In the genomic region with DNA sequence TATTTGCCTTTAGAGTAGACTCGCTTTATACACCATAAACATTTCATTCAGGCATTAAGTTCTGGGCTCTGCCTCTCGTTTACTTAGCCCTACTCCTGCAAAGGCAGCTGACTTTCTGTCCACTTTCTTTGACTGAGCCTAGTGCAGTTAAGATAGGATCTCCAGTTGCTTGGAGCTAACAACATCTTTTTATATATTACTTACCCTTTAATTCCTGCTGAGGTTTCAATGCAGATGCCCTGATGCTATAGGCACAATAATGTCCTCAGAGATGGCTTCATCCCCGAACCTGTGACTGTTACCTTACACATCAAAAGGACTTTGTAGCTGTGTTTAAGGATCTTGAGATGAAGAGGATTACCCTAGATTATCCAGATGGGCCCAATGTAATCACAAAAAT, we compare ENCODE assay signal across 15 cellular contexts.
DNase-seq lines count a peak whose midpoint lies in the region; ATAC-seq and TF ChIP-seq lines count a peak whose summit lies in the region.
"Had no signal": no experiment of that assay in that cellular context is flagged by ENCODE, and none has a peak within 500 bp of the region (broad histone marks: within the 10 kb centered on the region; RNA-seq: fewer than 3 reads in every experiment).

No MANE protein-coding gene starts in this region.

- H3K27me3 ChIP-seq in BLaER1 treated with 17β-estradiol and CSF1 and Interleukin-3, amounts not matched to agents 10 nM and 100 nM, result peaks cover 0 to 35% (median 0%) of the 10 kb centered on the region in 11 experiments; a peak in 3 of 22 replicates
- H3K27me3 ChIP-seq in PC-3 (ENCODE audit: low read length) (no peaks in the 10 kb centered on the region), trophoblast cell (ENCODE audit: insufficient read depth, low read length) (no peaks in the 10 kb centered on the region), mammary epithelial cell (ENCODE audit: insufficient read depth, low read length) (no peaks in the 10 kb centered on the region), gastrocnemius medialis (no peaks in the 10 kb centered on the region)

- H3K9me3 ChIP-seq in BLaER1 treated with 17β-estradiol and CSF1 and Interleukin-3, amounts not matched to agents 10 nM and 100 nM (replicated peaks in 1 of 11), result peaks cover 0 to 6% (median 0%) of the 10 kb centered on the region in 11 experiments; a peak in 1 of 22 replicates
- H3K9me3 ChIP-seq in PC-3 (ENCODE audit: low read length) (no peaks in the 10 kb centered on the region), trophoblast cell (ENCODE audit: insufficient read depth, low read depth, low read length) (no peaks in the 10 kb centered on the region), mammary epithelial cell (replicated peaks; ENCODE audit: insufficient read depth, low read length) (no peaks in the 10 kb centered on the region), gastrocnemius medialis (no peaks in the 10 kb centered on the region)
- H3K9me3 ChIP-seq: Caco-2 had no signal

- POLR2A ChIA-PET in PC-3 (lab: Charles Lee; ENCODE audit: unreplicated experiment), result no interaction called here

- H2AK5ac ChIP-seq in trophoblast cell (ENCODE audit: low read length), result no peak overlapping the region

- TF ChIP-seq POLR2A in gastrocnemius medialis (IDR thresholded peaks at IDR 0.05), result no peak

- no TSS peak for BruUV-seq in PC-3 (replicated peaks; lab: Mats Ljungman, UMichigan)
- BruUV-seq in mammary epithelial cell (replicated peaks; lab: Mats Ljungman, UMichigan), result no TSS peak

- H3K14ac ChIP-seq in trophoblast cell (ENCODE audit: low read length), result no peak overlapping the region

- no peak for ATAC-seq in PC-3
- no peak for ATAC-seq in gastrocnemius medialis

- H3F3A ChIP-seq in PC-3 (ENCODE audit: low read length, unreplicated experiment), result peaks cover 15% of the 10 kb centered on the region

- no peak for DNase-seq in PC-3
- DNase-seq in choroid plexus epithelial cell (ENCODE audit: low read depth), result peak; percentile 20
- no peak for DNase-seq in trophoblast cell
- no peak for DNase-seq in mammary epithelial cell
- DNase-seq in activated gamma-delta T cell treated with Interleukin-2 at 50 U/mL for 16 hours, result no peak
- no peak for DNase-seq in gastrocnemius medialis
- DNase-seq in medulla oblongata (ENCODE audit: extremely low spot score), result no peak
- DNase-seq: Caco-2; CD8-positive, alpha-beta memory T cell; DND-41; GDM1; GOT3; H9 had no signal

- no CpG with 5 or more reads among the region's 3 CpGs for WGBS in trophoblast cell (ENCODE audit: extremely low coverage, insufficient coverage, insufficient read length)
- WGBS in mammary epithelial cell (ENCODE audit: low coverage, missing lambda C conversion rate), result 88% methylated on average over 3 of the region's 3 CpGs

- H3K9me2 ChIP-seq in PC-3 (replicated peaks; ENCODE audit: low read length), result no peaks in the 10 kb centered on the region

- H2BK120ac ChIP-seq in trophoblast cell (ENCODE audit: insufficient read depth, low read length, poor library complexity), result peak overlapping the region; percentile 75

- no peak overlapping the region for H3K4me3 ChIP-seq in BLaER1 treated with 17β-estradiol and CSF1 and Interleukin-3, amounts not matched to agents 10 nM and 100 nM
- H3K4me3 ChIP-seq in PC-3 (ENCODE audit: low read length) (no peak overlapping the region), choroid plexus epithelial cell (ENCODE audit: low read depth, low read length) (no peak overlapping the region), trophoblast cell (ENCODE audit: low read depth, low read length) (no peak overlapping the region), mammary epithelial cell (replicated peaks in 1 of 3; ENCODE audit: insufficient read depth in 1 of 3, low read depth in 2 of 3, low read length in 3 of 3) (no peak overlapping the region), gastrocnemius medialis (no peak overlapping the region)

- H2BK12ac ChIP-seq in trophoblast cell (ENCODE audit: low read length), result peak overlapping the region; percentile 63

- peak overlapping the region; percentile 59 for H4K91ac ChIP-seq in trophoblast cell (ENCODE audit: low read depth, low read length)

- H3K23ac ChIP-seq in trophoblast cell (ENCODE audit: low read length), result no peak overlapping the region

- no peak overlapping the region for H4K8ac ChIP-seq in trophoblast cell (ENCODE audit: low read depth, low read length)

- H3K79me2 ChIP-seq in PC-3 (ENCODE audit: low read length), result no peaks in the 10 kb centered on the region
- H3K79me2 ChIP-seq in trophoblast cell (ENCODE audit: control insufficient read depth, insufficient read depth, low read length, poor library complexity), result peaks cover 5% of the 10 kb centered on the region
- H3K79me2 ChIP-seq in mammary epithelial cell (ENCODE audit: insufficient read depth, low read length), result no peaks in the 10 kb centered on the region

- no peak for TF ChIP-seq CTCF in PC-3 (conservative IDR thresholded peaks at IDR 0.05; ENCODE audit: low read depth, low read length)
- TF ChIP-seq CTCF in choroid plexus epithelial cell (conservative IDR thresholded peaks at IDR 0.05; ENCODE audit: low read depth, low read length), result no peak
- no peak for TF ChIP-seq CTCF in mammary epithelial cell (conservative IDR thresholded peaks at IDR 0.05 in 1 of 2, IDR thresholded peaks at IDR 0.05 in 1 of 2; ENCODE audit: extremely low read depth in 1 of 2, insufficient read depth in 1 of 2, low read depth in 1 of 2, low read length in 2 of 2)
- TF ChIP-seq CTCF in gastrocnemius medialis (IDR thresholded peaks at IDR 0.05 in 4 of 5, conservative IDR thresholded peaks at IDR 0.05 in 1 of 5), result no peak

- peak overlapping the region in 6 of 11 experiments; percentile 3 to 96 (median 90); a peak in 6 of 22 replicates for H3K4me2 ChIP-seq in BLaER1 treated with 17β-estradiol and CSF1 and Interleukin-3, amounts not matched to agents 10 nM and 100 nM
- H3K4me2 ChIP-seq in PC-3 (ENCODE audit: low read length), result peak overlapping the region; percentile 51; the same call in 1 of the 2 replicates
- no peak overlapping the region for H3K4me2 ChIP-seq in trophoblast cell (ENCODE audit: low read length)
- H3K4me2 ChIP-seq in mammary epithelial cell (ENCODE audit: insufficient read depth, low read depth, low read length), result no peak overlapping the region

- dilution Hi-C loops in mammary epithelial cell (cut with HindIII; ENCODE audit: low sequenced_read_pairs), result no loop called here

- H3K79me1 ChIP-seq in trophoblast cell (ENCODE audit: low read length), result peaks cover 18% of the 10 kb centered on the region

- no peak overlapping the region for H3K9ac ChIP-seq in BLaER1 treated with 17β-estradiol and CSF1 and Interleukin-3, amounts not matched to agents 10 nM and 100 nM
- no peak overlapping the region for H3K9ac ChIP-seq in PC-3 (ENCODE audit: low read length)
- H3K9ac ChIP-seq in trophoblast cell (ENCODE audit: low read length), result no peak overlapping the region
- no peak overlapping the region for H3K9ac ChIP-seq in mammary epithelial cell (ENCODE audit: insufficient read depth, low read length)

- in situ Hi-C loops in mammary epithelial cell (cut with MboI; ENCODE audit: low sequenced_read_pairs in 2 of 2) (loop anchor here in 1 of 2 donors (10.0 kb wide), 1 partner anchor 139 kb away; no protein-coding TSS in a partner anchor), gastrocnemius medialis (cut with MboI; ENCODE audit: low sequenced_read_pairs in 4 of 4) (no loop called here)

- H3K36me3 ChIP-seq in BLaER1 treated with 17β-estradiol and CSF1 and Interleukin-3, amounts not matched to agents 10 nM and 100 nM, result no peaks in the 10 kb centered on the region
- H3K36me3 ChIP-seq in PC-3 (ENCODE audit: low read depth, low read length), result no peaks in the 10 kb centered on the region
- no peaks in the 10 kb centered on the region for H3K36me3 ChIP-seq in trophoblast cell (ENCODE audit: control insufficient read depth in 1 of 2, insufficient read depth in 2 of 2, low read length in 2 of 2)
- H3K36me3 ChIP-seq in mammary epithelial cell (ENCODE audit: insufficient read depth, low read length), result no peaks in the 10 kb centered on the region
- no peaks in the 10 kb centered on the region for H3K36me3 ChIP-seq in gastrocnemius medialis

- intact Hi-C loops in PC-3 (cut with micrococcal nuclease), result loop anchor here (2.0 to 10.0 kb wide), 7 partner anchors 83 to 668 kb away; a partner anchor contains a TSS
- intact Hi-C loops in mammary epithelial cell (cut with micrococcal nuclease), result no loop called here
- intact Hi-C loops in gastrocnemius medialis (cut with DNase I; ENCODE audit: low total_unique reads), result no loop called here

- H2AFZ ChIP-seq in PC-3 (ENCODE audit: low read length) (0 out of 2 replicates have a peak overlapping the region, but pooled peaks have one; percentile 2), trophoblast cell (ENCODE audit: insufficient read depth, low read length, poor library complexity) (no peak overlapping the region), mammary epithelial cell (ENCODE audit: low read depth, low read length) (no peak overlapping the region)

- H3K4ac ChIP-seq in trophoblast cell (ENCODE audit: low read depth, low read length), result no peak overlapping the region

- H3K18ac ChIP-seq in trophoblast cell (ENCODE audit: low read length), result no peak overlapping the region

- H4K20me1 ChIP-seq in BLaER1 treated with 17β-estradiol and CSF1 and Interleukin-3, amounts not matched to agents 10 nM and 100 nM, result no peaks in the 10 kb centered on the region
- H4K20me1 ChIP-seq in PC-3 (ENCODE audit: low read length), result no peaks in the 10 kb centered on the region
- H4K20me1 ChIP-seq in mammary epithelial cell (ENCODE audit: insufficient read depth, low read length), result no peaks in the 10 kb centered on the region

- CTCF ChIA-PET in PC-3 (lab: Charles Lee) (no interaction called here), mammary epithelial cell (lab: Charles Lee; ENCODE audit: low non-redundant PET) (no interaction called here)

- no peak overlapping the region for H4K12ac ChIP-seq in trophoblast cell (ENCODE audit: low read depth, low read length)

- H2BK5ac ChIP-seq in trophoblast cell (ENCODE audit: low read depth, low read length, poor library complexity), result no peak overlapping the region

- H3K27ac ChIP-seq in BLaER1 treated with 17β-estradiol and CSF1 and Interleukin-3, amounts not matched to agents 10 nM and 100 nM, result no peak overlapping the region
- H3K27ac ChIP-seq in PC-3 (ENCODE audit: low read length) (peak overlapping the region; percentile 94), trophoblast cell (ENCODE audit: low read depth, low read length) (peak overlapping the region; percentile 94), mammary epithelial cell (ENCODE audit: insufficient read depth, low read depth, low read length) (no peak overlapping the region), gastrocnemius medialis (no peak overlapping the region)
- H3K27ac ChIP-seq: 22Rv1 had no signal

- H3K4me1 ChIP-seq in BLaER1 treated with 17β-estradiol and CSF1 and Interleukin-3, amounts not matched to agents 10 nM and 100 nM, result peaks cover 34 to 84% (median 45%) of the 10 kb centered on the region in 10 experiments
- H3K4me1 ChIP-seq in PC-3 (ENCODE audit: insufficient read depth, low read length) (peaks cover 62% of the 10 kb centered on the region), trophoblast cell (ENCODE audit: control insufficient read depth in 1 of 2, insufficient read depth in 2 of 2, low read length in 2 of 2) (peaks cover 11 to 21% of the 10 kb centered on the region in 2 experiments), mammary epithelial cell (ENCODE audit: insufficient read depth, low read length) (peaks cover 30% of the 10 kb centered on the region), gastrocnemius medialis (peaks cover 6 to 12% of the 10 kb centered on the region in 2 donors)

Comparison
In these comparisons a context has a peak if more than half of its experiments do, and no peak if none do; other contexts are left out.
1. H3K27ac ChIP-seq: peak in PC-3 (single experiment) and trophoblast cell (single experiment); none in BLaER1 treated with 17β-estradiol and CSF1 and Interleukin-3, amounts not matched to agents 10 nM and 100 nM (0 of 11), mammary epithelial cell (single experiment) and gastrocnemius medialis (0 of 4).
2. H3K4me2 ChIP-seq: peak in BLaER1 treated with 17β-estradiol and CSF1 and Interleukin-3, amounts not matched to agents 10 nM and 100 nM (6 of 11) and PC-3 (single experiment); none in trophoblast cell (single experiment) and mammary epithelial cell (single experiment).